Comparison of ENCODE assay signal across 12 cellular contexts in the genomic region with DNA sequence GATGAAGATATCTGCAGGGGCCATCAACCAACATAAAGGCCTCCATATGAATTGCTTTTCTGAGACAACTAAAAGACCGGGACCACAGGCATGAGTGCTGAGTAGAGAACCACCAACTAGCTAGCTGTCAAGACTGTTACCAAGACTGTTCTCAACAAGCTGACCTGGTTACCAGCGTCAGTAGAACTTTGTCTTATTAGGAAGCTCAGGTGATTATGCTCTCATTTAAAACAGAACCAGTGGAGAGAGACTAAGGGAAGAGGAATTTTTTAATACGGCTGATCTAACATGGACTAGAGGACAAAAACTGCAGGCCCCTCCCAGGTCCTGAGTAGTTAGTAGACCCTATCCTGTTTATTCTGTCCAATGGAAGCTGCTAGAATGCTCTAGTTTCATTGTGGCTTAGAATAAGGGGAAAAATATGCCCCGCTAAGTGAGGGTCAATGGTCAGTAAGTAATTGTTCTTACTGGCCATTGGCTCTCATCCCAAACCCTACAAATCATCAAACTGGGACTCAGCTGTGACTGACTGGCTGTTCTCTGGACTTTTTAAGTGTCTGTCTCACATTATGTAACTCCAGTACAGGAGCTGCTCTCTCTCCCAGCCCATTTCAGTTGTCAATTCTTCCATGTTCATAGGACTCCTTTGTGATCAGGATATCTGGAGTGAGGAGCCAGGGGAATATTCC. TPM values are rescaled to one million over a fixed set of nuclear protein-coding genes. Genes with fewer than 3 reads are reported as not detected.
DNase-seq lines count a peak whose midpoint lies in the region; ATAC-seq and TF ChIP-seq lines count a peak whose summit lies in the region.
"Had no signal": no experiment of that assay in that cellular context is flagged by ENCODE, and none has a peak within 500 bp of the region (broad histone marks: within the 10 kb centered on the region; RNA-seq: fewer than 3 reads in every experiment).

No MANE protein-coding gene starts in this region.

- no peaks in the 10 kb centered on the region for H3K9me3 ChIP-seq in naive thymus-derived CD4-positive, alpha-beta T cell (ENCODE audit: control insufficient read depth in 2 of 3, low read length in 3 of 3)
- H3K9me3 ChIP-seq in PC-9 (ENCODE audit: insufficient read depth, low read depth), result no peaks in the 10 kb centered on the region
- no peaks in the 10 kb centered on the region for H3K9me3 ChIP-seq in ascending aorta
- H3K9me3 ChIP-seq: BE2C had no signal

- BruUV-seq in PC-9 (replicated peaks; lab: Mats Ljungman, UMichigan), result no TSS peak

- peak overlapping the region in 7 of 9 donors; percentile 38 to 75 (median 65) for H3K27ac Mint-ChIP-seq in naive thymus-derived CD4-positive, alpha-beta T cell

- CTCF ChIA-PET in naive thymus-derived CD4-positive, alpha-beta T cell (lab: Charles Lee), result no interaction called here
- CTCF ChIA-PET in PC-9 (lab: Charles Lee), result no interaction called here

- peaks cover 0 to 7% (median 5%) of the 10 kb centered on the region in 5 donors for H3K36me3 Mint-ChIP-seq in naive thymus-derived CD4-positive, alpha-beta T cell

- no peaks in the 10 kb centered on the region; the same call in 1 of the 2 replicates for H4K20me1 ChIP-seq in PC-9 (ENCODE audit: insufficient read depth)

- H3K79me2 ChIP-seq in ACC112 (ENCODE audit: control insufficient read depth, insufficient read depth, low read length, unreplicated experiment) (peaks cover 3% of the 10 kb centered on the region), PC-9 (ENCODE audit: low read depth) (peaks cover 9% of the 10 kb centered on the region)

- POLR2A ChIA-PET in naive thymus-derived CD4-positive, alpha-beta T cell (lab: Charles Lee), result no interaction called here
- POLR2A ChIA-PET in PC-9 (lab: Charles Lee; ENCODE audit: unreplicated experiment), result interaction anchor here (0.6 kb wide), 1 partner anchor 401 kb away, joined by 3 read pairs; the partner anchor contains the start of gene EIF2S2

- no peaks in the 10 kb centered on the region for H3K27me3 ChIP-seq in ACC112 (ENCODE audit: insufficient read depth, low read length)
- no peaks in the 10 kb centered on the region for H3K27me3 ChIP-seq in naive thymus-derived CD4-positive, alpha-beta T cell (ENCODE audit: control insufficient read depth in 2 of 2, insufficient read depth in 2 of 2, low read length in 2 of 2)
- no peaks in the 10 kb centered on the region for H3K27me3 ChIP-seq in PC-9 (ENCODE audit: insufficient read depth, low read depth)
- H3K27me3 ChIP-seq in ascending aorta, result no peaks in the 10 kb centered on the region
- H3K27me3 ChIP-seq: BE2C had no signal

- ATAC-seq in naive thymus-derived CD4-positive, alpha-beta T cell, result no peak
- ATAC-seq: Right ventricle myocardium inferior had no signal

- H3K27ac ChIP-seq in ACC112 (ENCODE audit: low read depth, low read length) (peak overlapping the region; percentile 65), PC-9 (no peak overlapping the region), ascending aorta (no peak overlapping the region)
- H3K27ac ChIP-seq in naive thymus-derived CD4-positive, alpha-beta T cell (ENCODE audit: low read depth, low read length), result no peak overlapping the region

- peaks cover 0 to 24% (median 22%) of the 10 kb centered on the region in 7 donors for H3K4me1 Mint-ChIP-seq in naive thymus-derived CD4-positive, alpha-beta T cell

- peaks cover 7% of the 10 kb centered on the region for H3K4me1 ChIP-seq in ACC112 (ENCODE audit: control insufficient read depth, insufficient read depth, low read length, unreplicated experiment)
- no peaks in the 10 kb centered on the region for H3K4me1 ChIP-seq in naive thymus-derived CD4-positive, alpha-beta T cell (ENCODE audit: control insufficient read depth in 2 of 2, insufficient read depth in 2 of 2, low read length in 2 of 2)
- peaks cover 9% of the 10 kb centered on the region for H3K4me1 ChIP-seq in PC-9 (replicated peaks; ENCODE audit: insufficient read depth)
- peaks cover 0 to 8% of the 10 kb centered on the region in 2 donors for H3K4me1 ChIP-seq in ascending aorta
- H3K4me1 ChIP-seq: BE2C had no signal

- H3K36me3 ChIP-seq in ACC112 (ENCODE audit: insufficient read depth, low read length) (peaks cover 11% of the 10 kb centered on the region), PC-9 (ENCODE audit: low read depth) (peaks cover 20% of the 10 kb centered on the region), ascending aorta (peaks cover 11 to 14% of the 10 kb centered on the region in 2 donors)
- peaks cover 0 to 26% (median 5%) of the 10 kb centered on the region in 3 experiments for H3K36me3 ChIP-seq in naive thymus-derived CD4-positive, alpha-beta T cell (ENCODE audit: control insufficient read depth in 2 of 3, insufficient read depth in 3 of 3, low read length in 3 of 3)

- no peaks in the 10 kb centered on the region for H3K27me3 Mint-ChIP-seq in naive thymus-derived CD4-positive, alpha-beta T cell

- DNase-seq in M059J (ENCODE audit: low read depth) (peak; percentile 71), fibroblast of villous mesenchyme (ENCODE audit: low read depth) (peak; percentile 23), occipital lobe (lab: John Stamatoyannopoulos, UW) (no peak), PC-9 (no peak), ascending aorta (ENCODE audit: low spot score in 2 of 2) (no peak)
- no peak for DNase-seq in naive thymus-derived CD4-positive, alpha-beta T cell
- no peak for DNase-seq in activated naive CD4-positive, alpha-beta T cell treated with Interleukin-2 at 50 U/mL for 16 hours
- DNase-seq: BE2C, NCI-H1092 treated with DMSO at 0.1 percent for 48 hours, NCI-H524 treated with DMSO at 0.1 percent for 48 hours had no signal

- H3K9me2 ChIP-seq in PC-9 (ENCODE audit: insufficient read depth), result no peaks in the 10 kb centered on the region

- H3K4me3 Mint-ChIP-seq in naive thymus-derived CD4-positive, alpha-beta T cell, result peak overlapping the region in 1 of 10 donors; percentile 34

- H3K9me3 Mint-ChIP-seq in naive thymus-derived CD4-positive, alpha-beta T cell, result peaks cover 0 to 3% (median 0%) of the 10 kb centered on the region in 11 donors

- intact Hi-C loops in naive thymus-derived CD4-positive, alpha-beta T cell (cut with micrococcal nuclease), result no loop called here
- intact Hi-C loops in PC-9 (cut with micrococcal nuclease; ENCODE audit: unreplicated experiment), result no loop called here
- intact Hi-C loops in ascending aorta (cut with DNase I), result no loop called here

- no peak for TF ChIP-seq CTCF in fibroblast of villous mesenchyme (IDR thresholded peaks at IDR 0.05; ENCODE audit: insufficient read depth, low read depth, low read length)
- no peak for TF ChIP-seq CTCF in PC-9 (conservative IDR thresholded peaks at IDR 0.05)
- TF ChIP-seq CTCF in ascending aorta (IDR thresholded peaks at IDR 0.05), result no peak

- H3K4me3 ChIP-seq in ACC112 (ENCODE audit: low read depth, low read length), result no peak overlapping the region
- H3K4me3 ChIP-seq in fibroblast of villous mesenchyme (ENCODE audit: low read depth, low read length), result no peak overlapping the region
- no peak overlapping the region for H3K4me3 ChIP-seq in naive thymus-derived CD4-positive, alpha-beta T cell (ENCODE audit: low read length)
- H3K4me3 ChIP-seq in PC-9, result no peak overlapping the region
- no peak overlapping the region for H3K4me3 ChIP-seq in ascending aorta

- no peak overlapping the region for H3K4me2 ChIP-seq in PC-9

- H3F3A ChIP-seq in PC-9 (ENCODE audit: insufficient read depth, low read depth), result peaks cover 87% of the 10 kb centered on the region

- H2AFZ ChIP-seq in ACC112 (ENCODE audit: low read length, unreplicated experiment) (no peak overlapping the region), PC-9 (no peak overlapping the region)

RNA-seq across cellular contexts. Expression of gene DYNLRB1, which starts 3.8 kb away (rescaled TPM):
- 305 and 515 TPM in 2 replicates for total RNA-seq in M059J (2014; rRNA removed; shearing (Covaris generic))
- 57.4 and 59.6 TPM in 2 replicates for total RNA-seq in fibroblast of villous mesenchyme
- total RNA-seq in naive thymus-derived CD4-positive, alpha-beta T cell, result 10 to 100 TPM; 45.9 to 91.9 (median 60.7) TPM
- 100 to 1,000 TPM; 246 to 275 TPM for polyA plus RNA-seq in naive thymus-derived CD4-positive, alpha-beta T cell
- 33.5 TPM for total RNA-seq in occipital lobe
- total RNA-seq in PC-9 (2021), result 145 and 179 TPM in 2 replicates
- 148 TPM for total RNA-seq in ascending aorta

RNA-seq across cellular contexts. Expression of gene MAP1LC3A, which starts 46.1 kb away (rescaled TPM):
- 59.8 and 72.2 TPM in 2 replicates for total RNA-seq in M059J (2014; rRNA removed; shearing (Covaris generic))
- total RNA-seq in fibroblast of villous mesenchyme (13.4 and 17.1 TPM in 2 replicates), occipital lobe (30.7 TPM), PC-9 (2021) (not detected in 2 replicates), ascending aorta (131 TPM)
- total RNA-seq in naive thymus-derived CD4-positive, alpha-beta T cell, result 10 to 100 TPM in 1 of 5 experiments, 1 to 10 TPM in 2, under 1 TPM in 2; 0.60 to 10.3 (median 6.3) TPM
- polyA plus RNA-seq in naive thymus-derived CD4-positive, alpha-beta T cell, result 1 to 10 TPM; 1.1 to 1.7 TPM

Comparison
In these comparisons a context has a peak if more than half of its experiments do, and no peak if none do; other contexts are left out.
1. DNase-seq: peak in M059J (single experiment) and fibroblast of villous mesenchyme (single experiment); none in naive thymus-derived CD4-positive, alpha-beta T cell (0 of 9), occipital lobe (single experiment), PC-9 (0 of 2), ascending aorta (0 of 2) and activated naive CD4-positive, alpha-beta T cell treated with Interleukin-2 at 50 U/mL for 16 hours (single experiment).